In genomic region chr12:9779209-9779608, GRCh38 we compare ENCODE assay signal across 1 cellular context.
TF ChIP-seq lines count a peak whose summit lies in the region.

No MANE protein-coding gene starts in this region.

TF ChIP-seq in endothelial cell of umbilical vein, 7 proteins besides CTCF, POLR2A, EP300 and RAD21:
- TF ChIP-seq GATA2 (IDR thresholded peaks at IDR 0.05; ENCODE audit: insufficient read depth, insufficient read length, low read depth, low read length) (no peak), EZH2 (IDR thresholded peaks at IDR 0.05; ENCODE audit: borderline replicate concordance, low read depth, low read length, severe bottlenecking) (no peak), MYC (IDR thresholded peaks at IDR 0.05; ENCODE audit: low read depth, low read length) (no peak), FOS (IDR thresholded peaks at IDR 0.05; ENCODE audit: borderline replicate concordance, insufficient read depth, low read length) (no peak), POLR2AphosphoS5 (IDR thresholded peaks at IDR 0.05; ENCODE audit: insufficient read depth, low read depth, low read length) (no peak), JUN (IDR thresholded peaks at IDR 0.05; ENCODE audit: borderline replicate concordance, insufficient read depth, insufficient read length, low read depth) (no peak)
- TF ChIP-seq, protein P1, sequence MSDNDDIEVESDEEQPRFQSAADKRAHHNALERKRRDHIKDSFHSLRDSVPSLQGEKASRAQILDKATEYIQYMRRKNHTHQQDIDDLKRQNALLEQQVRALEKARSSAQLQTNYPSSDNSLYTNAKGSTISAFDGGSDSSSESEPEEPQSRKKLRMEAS (IDR thresholded peaks at IDR 0.05; ENCODE audit: insufficient read depth, insufficient read length) = no peak
